Comparison of ENCODE assay signal across 9 cellular contexts in the genomic region with DNA sequence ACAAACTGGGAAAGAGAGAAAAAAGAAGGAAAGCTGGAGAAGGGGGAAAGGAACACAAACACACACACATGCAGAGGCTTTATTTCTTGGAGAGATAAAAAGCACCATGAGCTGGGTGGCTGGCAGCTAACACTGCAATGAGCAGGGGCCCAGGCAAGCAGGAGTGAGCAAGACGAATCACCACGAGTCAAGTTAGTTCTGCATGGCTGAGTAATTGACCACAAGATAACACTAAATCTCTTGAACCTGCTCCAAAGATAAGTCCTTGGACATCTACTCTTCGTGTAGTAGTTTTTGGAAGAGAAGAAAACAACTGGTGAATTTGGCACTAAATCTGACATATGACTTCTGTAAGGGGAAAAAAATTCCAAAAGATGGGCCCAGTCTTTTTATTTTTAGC.
A peak's percentile ranks its signal among the peaks of the same experiment; 100 is the strongest.
DNase-seq lines count a peak whose midpoint lies in the region; ATAC-seq and TF ChIP-seq lines count a peak whose summit lies in the region.
"Had no signal": no experiment of that assay in that cellular context is flagged by ENCODE, and none has a peak within 500 bp of the region (broad histone marks: within the 10 kb centered on the region; RNA-seq: fewer than 3 reads in every experiment).

No MANE protein-coding gene starts in this region.

- H3K27me3 ChIP-seq in mammary epithelial cell (ENCODE audit: insufficient read depth, low read length), result no peaks in the 10 kb centered on the region
- no peaks in the 10 kb centered on the region for H3K27me3 ChIP-seq in ascending aorta

- no peak for TF ChIP-seq CTCF in mammary epithelial cell (conservative IDR thresholded peaks at IDR 0.05 in 1 of 2, IDR thresholded peaks at IDR 0.05 in 1 of 2; ENCODE audit: extremely low read depth in 1 of 2, insufficient read depth in 1 of 2, low read depth in 1 of 2, low read length in 2 of 2)
- no peak for TF ChIP-seq CTCF in nephron (IDR thresholded peaks at IDR 0.05; ENCODE audit: unreplicated experiment in 3 of 3)
- TF ChIP-seq CTCF in ascending aorta (IDR thresholded peaks at IDR 0.05), result no peak

- no peak overlapping the region for H3K4me3 Mint-ChIP-seq in nephron

- intact Hi-C loops in mammary epithelial cell (cut with micrococcal nuclease), result no loop called here
- intact Hi-C loops in ascending aorta (cut with DNase I), result no loop called here

- H3K9me3 Mint-ChIP-seq in nephron, result no peaks in the 10 kb centered on the region

- no peak for TF ChIP-seq POLR2A in erythroblast (IDR thresholded peaks at IDR 0.05; ENCODE audit: low read length)

- H3K9ac ChIP-seq in mammary epithelial cell (ENCODE audit: insufficient read depth, low read length), result no peak overlapping the region

- no peaks in the 10 kb centered on the region for H3K9me3 ChIP-seq in mammary epithelial cell (replicated peaks; ENCODE audit: insufficient read depth, low read length)
- H3K9me3 ChIP-seq in ascending aorta, result no peaks in the 10 kb centered on the region

- no peak overlapping the region for H3K4me2 ChIP-seq in mammary epithelial cell (ENCODE audit: insufficient read depth, low read depth, low read length)

- peaks cover 33% of the 10 kb centered on the region for H3K4me1 Mint-ChIP-seq in nephron

- CTCF ChIA-PET in mammary epithelial cell (lab: Charles Lee; ENCODE audit: low non-redundant PET), result no interaction called here

- peaks cover 7% of the 10 kb centered on the region for H3K4me1 ChIP-seq in mammary epithelial cell (ENCODE audit: insufficient read depth, low read length)
- H3K4me1 ChIP-seq in ascending aorta, result no peaks in the 10 kb centered on the region

- no TSS peak for BruUV-seq in mammary epithelial cell (replicated peaks; lab: Mats Ljungman, UMichigan)

- H3K4me3 ChIP-seq in mammary epithelial cell (replicated peaks in 1 of 3; ENCODE audit: insufficient read depth in 1 of 3, low read depth in 2 of 3, low read length in 3 of 3), result no peak overlapping the region
- H3K4me3 ChIP-seq in ascending aorta, result no peak overlapping the region

- in situ Hi-C loops in mammary epithelial cell (cut with MboI; ENCODE audit: low sequenced_read_pairs in 2 of 2), result no loop called here

- H4K20me1 ChIP-seq in mammary epithelial cell (ENCODE audit: insufficient read depth, low read length), result no peaks in the 10 kb centered on the region

- H3K79me2 ChIP-seq in mammary epithelial cell (ENCODE audit: insufficient read depth, low read length), result no peaks in the 10 kb centered on the region

- H3K27ac ChIP-seq in mammary epithelial cell (ENCODE audit: insufficient read depth, low read depth, low read length), result no peak overlapping the region
- peak overlapping the region in 1 of 2 donors; percentile 30 for H3K27ac ChIP-seq in ascending aorta

- ATAC-seq in HG03196 (IDR thresholded peaks at IDR 0.05; ENCODE audit: unreplicated experiment) (peak; percentile 69), GM21717 (IDR thresholded peaks at IDR 0.05; ENCODE audit: unreplicated experiment) (no peak)

- dilution Hi-C loops in mammary epithelial cell (cut with HindIII; ENCODE audit: low sequenced_read_pairs), result no loop called here

- WGBS in mammary epithelial cell (ENCODE audit: low coverage, missing lambda C conversion rate), result 23% methylated on average over 3 of the region's 3 CpGs

- H3K27ac Mint-ChIP-seq in nephron, result peak overlapping the region in 2 of 3 experiments; percentile 44 to 54

- DNase-seq in Daoy (ENCODE audit: low read depth) (peak; percentile 88), mammary epithelial cell (peak; percentile 69), erythroblast (lab: John Stamatoyannopoulos, UW) (no peak), T1000 (lab: John Stamatoyannopoulos, UW) (no peak), ascending aorta (ENCODE audit: low spot score in 2 of 2) (no peak)
- DNase-seq: caudate nucleus had no signal

- H2AFZ ChIP-seq in mammary epithelial cell (ENCODE audit: low read depth, low read length), result no peak overlapping the region

- peaks cover 3% of the 10 kb centered on the region for H3K36me3 ChIP-seq in mammary epithelial cell (ENCODE audit: insufficient read depth, low read length)
- no peaks in the 10 kb centered on the region for H3K36me3 ChIP-seq in ascending aorta

- H3K27me3 Mint-ChIP-seq in nephron (ENCODE audit: low read depth), result no peaks in the 10 kb centered on the region

- no peaks in the 10 kb centered on the region for H3K36me3 Mint-ChIP-seq in nephron (ENCODE audit: low read depth)

Comparison
In these comparisons a context has a peak if more than half of its experiments do, and no peak if none do; other contexts are left out.
1. DNase-seq: peak in Daoy (single experiment) and mammary epithelial cell (single experiment); none in erythroblast (0 of 2), T1000 (single experiment) and ascending aorta (0 of 2).